ENCODE assay signal across 8 cellular contexts in genomic region chr1:10209905-10210810, GRCh38. TPM values are rescaled to one million over a fixed set of nuclear protein-coding genes. Genes with fewer than 3 reads are reported as not detected.
DNase-seq lines count a peak whose midpoint lies in the region; ATAC-seq and TF ChIP-seq lines count a peak whose summit lies in the region.

Gene KIF1B, plus strand, starts transcription at chr1:10210570. Its CDS starts 21,759 bp downstream, at chr1:10232329.

- 0% methylated on average over 89 to 107 of the region's 107 CpGs for WGBS in esophagus, 2 donors

- H2AFZ ChIP-seq in PC-9, result peak within 1 kb of the TSS; percentile 95

- H3K9me2 ChIP-seq in PC-9 (ENCODE audit: insufficient read depth), result no peaks in the 10 kb centered on the region

- H3K9me3 ChIP-seq in PC-9 (ENCODE audit: insufficient read depth, low read depth) (no peaks in the 10 kb centered on the region), esophagus (ENCODE audit: control insufficient read depth in 2 of 2, insufficient read depth in 1 of 2, low read depth in 1 of 2, low read length in 1 of 2) (no peaks in the 10 kb centered on the region), muscle layer of colon (ENCODE audit: low read length) (no peaks in the 10 kb centered on the region)

- peak within 1 kb of the TSS; percentile 88 for H3K4me3 ChIP-seq in PC-9
- H3K4me3 ChIP-seq in esophagus (ENCODE audit: low read depth in 1 of 2, low read length in 2 of 2), result peak within 1 kb of the TSS; percentile 78 to 86
- peak within 1 kb of the TSS; percentile 86 to 98 for H3K4me3 ChIP-seq in muscle layer of colon (ENCODE audit: low read depth in 1 of 2, low read length in 2 of 2)

- intact Hi-C loops in PC-9 (cut with micrococcal nuclease; ENCODE audit: unreplicated experiment), result loop anchor here (1.0 to 2.0 kb wide), 4 partner anchors 73 to 218 kb away; partner anchors contain the start of gene UBE4B

- H3K4me1 Mint-ChIP-seq in activated T-cell treated with anti-CD3 and anti-CD28 coated beads, Interleukin-2, amount 50 U/mL, for 24 hours (ENCODE audit: low read depth), result peaks cover 34% of the 10 kb centered on the region

- H3K4me3 Mint-ChIP-seq in activated T-cell treated with anti-CD3 and anti-CD28 coated beads, Interleukin-2, amount 50 U/mL, for 24 hours, result peak within 1 kb of the TSS; percentile 86

- peak within 1 kb of the TSS; percentile 94 for H3K27ac Mint-ChIP-seq in activated T-cell treated with anti-CD3 and anti-CD28 coated beads, Interleukin-2, amount 50 U/mL, for 24 hours

- peak; percentile 50; the same call in 1 of the 2 replicates for TF ChIP-seq RAD21 in Ishikawa (IDR thresholded peaks at IDR 0.05; ENCODE audit: low read depth)

- H3K9ac ChIP-seq in muscle layer of colon (ENCODE audit: low read length), result peak within 1 kb of the TSS; percentile 99

- DNase-seq in DMS53 (lab: John Stamatoyannopoulos, UW) (peak; percentile 99), PC-9 (peak; percentile 80 to 98)
- DNase-seq in activated T-cell treated with anti-CD3 and anti-CD28 coated beads, Interleukin-2, amount 50 U/mL, for 24 hours, result peak; percentile 98
- DNase-seq in stimulated activated CD8-positive, alpha-beta memory T cell treated with anti-CD3 and anti-CD28 coated beads, Interleukin-7, amount 100 ng/mL, for 24 hours (ENCODE audit: low read depth), result peak; percentile 91

- H3F3A ChIP-seq in PC-9 (ENCODE audit: insufficient read depth, low read depth), result peaks cover 7% of the 10 kb centered on the region; the same call in 1 of the 2 replicates

- H3K4me2 ChIP-seq in PC-9, result peak within 1 kb of the TSS; percentile 95

- H3K36me3 ChIP-seq in PC-9 (ENCODE audit: low read depth), result no peaks in the 10 kb centered on the region
- no peaks in the 10 kb centered on the region for H3K36me3 ChIP-seq in esophagus (ENCODE audit: control insufficient read depth in 2 of 2, insufficient read depth in 2 of 2, low read length in 1 of 2)
- H3K36me3 ChIP-seq in muscle layer of colon (ENCODE audit: insufficient read depth, low read length), result no peaks in the 10 kb centered on the region

- BruUV-seq in PC-9 (replicated peaks; lab: Mats Ljungman, UMichigan), result TSS peak; percentile 97

- CTCF ChIA-PET in PC-9 (lab: Charles Lee), result interaction anchor here (0.5 to 0.8 kb wide), 5 partner anchors 14 to 1194 kb away, joined by 3 to 8 read pairs (median 5); no protein-coding TSS in a partner anchor

- no peaks in the 10 kb centered on the region for H3K27me3 Mint-ChIP-seq in activated T-cell treated with anti-CD3 and anti-CD28 coated beads, Interleukin-2, amount 50 U/mL, for 24 hours

- peak; percentile 98 for ATAC-seq in GM21576 (IDR thresholded peaks at IDR 0.05; ENCODE audit: unreplicated experiment)

- TF ChIP-seq EP300 in Ishikawa (IDR thresholded peaks at IDR 0.05; ENCODE audit: borderline replicate concordance), result no peak; the same call in 1 of the 2 replicates

- H3K27me3 ChIP-seq in PC-9 (ENCODE audit: insufficient read depth, low read depth), result no peaks in the 10 kb centered on the region
- no peaks in the 10 kb centered on the region for H3K27me3 ChIP-seq in esophagus (ENCODE audit: control insufficient read depth in 1 of 2, insufficient read depth in 2 of 2, low read length in 2 of 2)
- no peaks in the 10 kb centered on the region for H3K27me3 ChIP-seq in muscle layer of colon (ENCODE audit: control insufficient read depth in 1 of 2, insufficient read depth in 2 of 2, low read length in 2 of 2)

- POLR2A ChIA-PET in PC-9 (lab: Charles Lee; ENCODE audit: unreplicated experiment), result no interaction called here

- H3K27ac ChIP-seq in PC-9 (peak within 1 kb of the TSS; percentile 45), esophagus (ENCODE audit: low read depth in 2 of 2, low read length in 1 of 2) (peak within 1 kb of the TSS; percentile 98 to 99), muscle layer of colon (ENCODE audit: low read depth, low read length) (peak within 1 kb of the TSS; percentile 95)

- no peaks in the 10 kb centered on the region for H4K20me1 ChIP-seq in PC-9 (ENCODE audit: insufficient read depth)

- H3K4me1 ChIP-seq in PC-9 (replicated peaks; ENCODE audit: insufficient read depth), result peaks cover 11% of the 10 kb centered on the region
- peaks cover 2 to 4% of the 10 kb centered on the region in 2 donors for H3K4me1 ChIP-seq in esophagus (ENCODE audit: control insufficient read depth in 2 of 2, insufficient read depth in 2 of 2, low read length in 1 of 2)
- H3K4me1 ChIP-seq in muscle layer of colon (ENCODE audit: insufficient read depth, low read length), result peaks cover 21% of the 10 kb centered on the region

- H3K36me3 Mint-ChIP-seq in activated T-cell treated with anti-CD3 and anti-CD28 coated beads, Interleukin-2, amount 50 U/mL, for 24 hours (ENCODE audit: low read depth), result peaks cover 2% of the 10 kb centered on the region

- no peaks in the 10 kb centered on the region for H3K9me3 Mint-ChIP-seq in activated T-cell treated with anti-CD3 and anti-CD28 coated beads, Interleukin-2, amount 50 U/mL, for 24 hours

- H3K79me2 ChIP-seq in PC-9 (ENCODE audit: low read depth), result peaks cover 34% of the 10 kb centered on the region

- peak; percentile 88 for TF ChIP-seq CTCF in PC-9 (conservative IDR thresholded peaks at IDR 0.05)

TF ChIP-seq in Ishikawa, 13 proteins besides CTCF, POLR2A, EP300 and RAD21:
- TF ChIP-seq MAX (IDR thresholded peaks at IDR 0.05) (peak; percentile 53; the same call in 1 of the 2 replicates), CREB1 (IDR thresholded peaks at IDR 0.05; ENCODE audit: low read depth) (peak; percentile 71), USF1 (IDR thresholded peaks at IDR 0.05) (peak; percentile 17; the same call in 1 of the 2 replicates), ZBTB7A (IDR thresholded peaks at IDR 0.05; ENCODE audit: low read depth) (peak; percentile 95), TEAD4 (IDR thresholded peaks at IDR 0.05) (no peak), CEBPB (IDR thresholded peaks at IDR 0.05) (no peak), YY1 (IDR thresholded peaks at IDR 0.05; ENCODE audit: low read depth) (no peak), TCF12 (IDR thresholded peaks at IDR 0.05; ENCODE audit: low read depth) (peak; percentile 56), REST (IDR thresholded peaks at IDR 0.05; ENCODE audit: low read depth) (no peak), EGR1 (IDR thresholded peaks at IDR 0.05) (peak; percentile 21; the same call in 1 of the 2 replicates), TAF1 (IDR thresholded peaks at IDR 0.05; ENCODE audit: low read depth) (peak; percentile 62)

RNA-seq across cellular contexts. Expression of gene KIF1B, which starts in this region (rescaled TPM):
- 20.6 and 22.7 TPM in 2 replicates for total RNA-seq in PC-9 (2021)
- 10 to 100 TPM in 1 of 2 donors, 1 to 10 TPM in 1; 9.6 to 13.6 TPM for polyA plus RNA-seq in esophagus

Comparison
In these comparisons a context has a peak if more than half of its experiments do, and no peak if none do; other contexts are left out.
1. Peak in every context shown above with its lines: DNase-seq, ATAC-seq, H3K4me3 ChIP-seq and H3K27ac ChIP-seq.
2. H3K27ac ChIP-seq: peak in every context shown above with its lines; median percentile 98 in esophagus; 95 in muscle layer of colon; 45 in PC-9.